8 cellular contexts compared by ENCODE assay signal in the genomic region with DNA sequence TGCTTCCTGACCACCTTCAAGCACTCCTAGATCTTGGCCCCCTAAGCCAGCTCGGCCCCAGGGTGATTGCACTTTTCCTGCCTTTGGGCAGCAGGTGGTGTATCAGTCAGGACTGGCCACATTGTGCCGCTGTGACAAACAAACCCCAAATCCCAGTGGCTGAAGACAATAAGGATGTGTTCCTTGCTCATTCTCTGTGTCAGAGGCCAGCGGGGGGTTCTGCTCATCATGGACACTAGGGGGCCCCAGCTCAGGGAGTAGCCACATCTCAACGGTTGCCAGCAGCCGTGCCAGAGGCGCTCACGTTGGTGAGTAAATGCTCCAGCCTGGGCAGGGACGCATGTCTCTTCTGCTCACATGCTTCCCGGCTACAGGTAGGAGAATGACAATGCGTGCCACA.
A peak's percentile ranks its signal among the peaks of the same experiment; 100 is the strongest.
DNase-seq lines count a peak whose midpoint lies in the region; ATAC-seq and TF ChIP-seq lines count a peak whose summit lies in the region.

No MANE protein-coding gene starts in this region.

- H3K27me3 ChIP-seq in breast epithelium: no peaks in the 10 kb centered on the region
- H3K27me3 ChIP-seq in suprapubic skin: no peaks in the 10 kb centered on the region

- 93% methylated on average over 2 of the region's 10 CpGs for WGBS in suprapubic skin

- H3K4me3 ChIP-seq in breast epithelium (no peak overlapping the region), suprapubic skin (no peak overlapping the region)

- intact Hi-C loops in MCF 10A (cut with micrococcal nuclease): loop anchor here (5.0 kb wide), 1 partner anchor 329 kb away; no protein-coding TSS in a partner anchor
- intact Hi-C loops in breast epithelium (cut with DNase I; ENCODE audit: low total_unique reads): loop anchor here (10.0 kb wide), 1 partner anchor 196 kb away; no protein-coding TSS in a partner anchor

- no TSS peak for BruUV-seq in MCF 10A (replicated peaks; lab: Mats Ljungman, UMichigan)

- TF ChIP-seq POLR2A in breast epithelium (IDR thresholded peaks at IDR 0.05) (no peak), suprapubic skin (IDR thresholded peaks at IDR 0.05) (no peak)

- POLR2A ChIA-PET in MCF 10A (lab: Yijun Ruan, JAX): interaction anchor here (1.1 to 1.5 kb wide), 2 partner anchors 18 to 23 kb away, joined by 3 to 4 read pairs; no protein-coding TSS in a partner anchor

- H3K27ac ChIP-seq in breast epithelium (no peak overlapping the region), suprapubic skin (no peak overlapping the region), caudate nucleus (ENCODE audit: low read depth, low read length) (no peak overlapping the region)

- no peak for TF ChIP-seq EP300 in suprapubic skin (IDR thresholded peaks at IDR 0.05)

- H3K9me3 ChIP-seq in breast epithelium (no peaks in the 10 kb centered on the region), suprapubic skin (no peaks in the 10 kb centered on the region)

- H3K4me1 Mint-ChIP-seq in MCF 10A (ENCODE audit: insufficient read depth, unreplicated experiment): no peaks in the 10 kb centered on the region

- no peaks in the 10 kb centered on the region for H3K9me3 Mint-ChIP-seq in MCF 10A (ENCODE audit: unreplicated experiment)

- DNase-seq in MCF 10A (ENCODE audit: unreplicated experiment) (peak; percentile 62), breast epithelium (ENCODE audit: low spot score in 2 of 2) (no peak), RPMI8226 (peak; percentile 69), dermis blood vessel endothelial cell (peak; percentile 41), suprapubic skin (ENCODE audit: low spot score in 2 of 2) (no peak), caudate nucleus (lab: John Stamatoyannopoulos, UW) (no peak)
- peak; percentile 19 to 24 for DNase-seq in stimulated activated CD4-positive, alpha-beta T cell treated with anti-CD3 and anti-CD28 coated beads, Interleukin-4, amount 100 ng/mL, for 48 hours (ENCODE audit: low read depth in 2 of 2)

- CTCF ChIA-PET in MCF 10A (lab: Yijun Ruan, JAX): interaction anchor here (0.6 to 7.1 kb wide), 9 partner anchors 18 to 204 kb away, joined by 3 to 137 read pairs (median 5); no protein-coding TSS in a partner anchor

- H3K27ac Mint-ChIP-seq in MCF 10A (ENCODE audit: low read depth, unreplicated experiment): no peak overlapping the region

- no peaks in the 10 kb centered on the region for H3K4me1 ChIP-seq in breast epithelium
- peaks cover 19% of the 10 kb centered on the region for H3K4me1 ChIP-seq in suprapubic skin

- TF ChIP-seq CTCF in MCF 10A (IDR thresholded peaks at IDR 0.05; ENCODE audit: unreplicated experiment): no peak
- no peak for TF ChIP-seq CTCF in breast epithelium (IDR thresholded peaks at IDR 0.05)
- no peak for TF ChIP-seq CTCF in suprapubic skin (IDR thresholded peaks at IDR 0.05)

- no peak overlapping the region for H3K4me3 Mint-ChIP-seq in MCF 10A (ENCODE audit: unreplicated experiment)

- H3K27me3 Mint-ChIP-seq in MCF 10A (ENCODE audit: insufficient read depth, unreplicated experiment): no peaks in the 10 kb centered on the region

- no peak for ATAC-seq in HG03378 (IDR thresholded peaks at IDR 0.05; ENCODE audit: unreplicated experiment)

- H3K36me3 ChIP-seq in breast epithelium (no peaks in the 10 kb centered on the region), suprapubic skin (no peaks in the 10 kb centered on the region)

- no peaks in the 10 kb centered on the region for H3K36me3 Mint-ChIP-seq in MCF 10A (ENCODE audit: insufficient read depth, unreplicated experiment)

Comparison
In these comparisons a context has a peak if more than half of its experiments do, and no peak if none do; other contexts are left out.
1. DNase-seq: peak in MCF 10A (single experiment), RPMI8226 (single experiment), dermis blood vessel endothelial cell (single experiment) and stimulated activated CD4-positive, alpha-beta T cell treated with anti-CD3 and anti-CD28 coated beads, Interleukin-4, amount 100 ng/mL, for 48 hours (2 of 2); none in breast epithelium (0 of 2), suprapubic skin (0 of 2) and caudate nucleus (0 of 61).